Comparison of ENCODE assay signal across 24 cellular contexts in genomic region chrX:39805022-39805421, GRCh38.
"Had no signal": no experiment of that assay in that cellular context is flagged by ENCODE, and none has a peak within 500 bp of the region (broad histone marks: within the 10 kb centered on the region; RNA-seq: fewer than 3 reads in every experiment).

No MANE protein-coding gene starts in this region.

- H3K9me3 Mint-ChIP-seq: activated T-helper 1 cell treated with anti-CD3 and anti-CD28 coated beads, Interleukin-12 subunit alpha, Interleukin-12 subunit beta, Interleukin-2, Interleukin-4 antibody, amounts not matched to agents 30 ng/mL and 10 ng/mL and 1 ng/mL, durations not matched to agents 14 hours and 24 hours and 36 hours; type B pancreatic cell had no signal

- H3K4me3 ChIP-seq: body of pancreas, esophagus muscularis mucosa, gastroesophageal sphincter, ovary, psoas muscle, right atrium auricular region, spleen, testis, vagina had no signal

- H3K36me3 Mint-ChIP-seq: T-cell, type B pancreatic cell had no signal

- ATAC-seq: body of pancreas, gastroesophageal sphincter, psoas muscle, T-cell had no signal

- H3K4me1 Mint-ChIP-seq: T-cell had no signal

- DNase-seq: activated CD4-positive, alpha-beta T cell treated with anti-CD3 and anti-CD28 coated beads, Interleukin-2, amount 50 U/mL, for 4 hours; activated CD4-positive, CD25-positive, alpha-beta regulatory T cell treated with anti-CD3 and anti-CD28 coated beads, Interleukin-2, amount 50 U/mL, for 72 hours; anterior cingulate cortex; body of pancreas; caudate nucleus; dermis blood vessel endothelial cell; effector memory CD4-positive, alpha-beta T cell; head of caudate nucleus; hypothalamus; nephron progenitor cell; ovary; psoas muscle; spleen; stimulated activated CD4-positive, alpha-beta T cell treated with anti-CD3 and anti-CD28 coated beads, Interleukin-4, amount 100 ng/mL, for 1 hour; stimulated activated naive CD4-positive, alpha-beta T cell; T-cell; testis; WERI-Rb-1 had no signal

- H3K27ac Mint-ChIP-seq: activated T-helper 1 cell treated with anti-CD3 and anti-CD28 coated beads, Interleukin-12 subunit alpha, Interleukin-12 subunit beta, Interleukin-2, Interleukin-4 antibody, amounts not matched to agents 30 ng/mL and 10 ng/mL and 1 ng/mL, durations not matched to agents 14 hours and 24 hours and 36 hours; nephron progenitor cell; T-cell; type B pancreatic cell had no signal

- H3K4me3 Mint-ChIP-seq: activated T-helper 1 cell treated with anti-CD3 and anti-CD28 coated beads, Interleukin-12 subunit alpha, Interleukin-12 subunit beta, Interleukin-2, Interleukin-4 antibody, amounts not matched to agents 30 ng/mL and 10 ng/mL and 1 ng/mL, durations not matched to agents 14 hours and 24 hours and 36 hours; nephron progenitor cell; T-cell; type B pancreatic cell had no signal
